In genomic region chr7:22442187-22442886, GRCh38 we compare ENCODE assay signal across 1 cellular context.
A peak's percentile ranks its signal among the peaks of the same experiment; 100 is the strongest.
TF ChIP-seq lines count a peak whose summit lies in the region.

No MANE protein-coding gene starts in this region.

TF ChIP-seq in HepG2, 621 proteins besides CTCF, POLR2A, EP300 and RAD21 (continued from another document and continues in another):
- TF ChIP-seq REST (IDR thresholded peaks at IDR 0.05; ENCODE audit: borderline replicate concordance in 1 of 2, low read depth in 1 of 2, low read length in 2 of 2) (peak in 1 of 2 experiments; percentile 74; a peak in 1 of 4 replicates), ARID3A (IDR thresholded peaks at IDR 0.05; ENCODE audit: low read depth, low read length) (peak; percentile 44; the same call in 1 of the 2 replicates), ZNF33B (CRISPR knock-in tag; IDR thresholded peaks at IDR 0.05) (peak; percentile 18; the same call in 1 of the 2 replicates), NR2F6 (IDR thresholded peaks at IDR 0.05) (peak; percentile 74; the same call in 1 of the 2 replicates), NR2F6 (CRISPR knock-in tag; IDR thresholded peaks at IDR 0.05) (peak; percentile 88), PAWR (CRISPR knock-in tag; IDR thresholded peaks at IDR 0.05; ENCODE audit: borderline replicate concordance) (no peak), ZNF552 (CRISPR knock-in tag; IDR thresholded peaks at IDR 0.05; ENCODE audit: borderline replicate concordance) (no peak), ZBTB25 (CRISPR knock-in tag; IDR thresholded peaks at IDR 0.05) (peak; percentile 82; the same call in 1 of the 2 replicates), MEIS1 (CRISPR knock-in tag; IDR thresholded peaks at IDR 0.05; ENCODE audit: borderline replicate concordance) (0 out of 2 replicates have a peak, but pooled peaks have one; percentile 59), PITX1 (CRISPR knock-in tag; IDR thresholded peaks at IDR 0.05) (peak; percentile 89), ZBTB3 (CRISPR knock-in tag; IDR thresholded peaks at IDR 0.05; ENCODE audit: borderline replicate concordance, low read depth) (no peak; the same call in 1 of the 2 replicates), EEA1 (CRISPR knock-in tag; IDR thresholded peaks at IDR 0.05; ENCODE audit: borderline replicate concordance) (no peak), HDAC1 (CRISPR knock-in tag; IDR thresholded peaks at IDR 0.05) (peak; percentile 97), BHLHE40 (IDR thresholded peaks at IDR 0.05; ENCODE audit: low read length) (peak; percentile 76), SCMH1 (CRISPR knock-in tag; IDR thresholded peaks at IDR 0.05; ENCODE audit: borderline replicate concordance) (no peak), TAF1 (CRISPR knock-in tag; IDR thresholded peaks at IDR 0.05) (peak; percentile 22; the same call in 1 of the 2 replicates), ZNF572 (CRISPR knock-in tag; IDR thresholded peaks at IDR 0.05) (0 out of 2 replicates have a peak, but pooled peaks have one; percentile 44), ZNF468 (CRISPR knock-in tag; IDR thresholded peaks at IDR 0.05) (no peak), ZMAT5 (CRISPR knock-in tag; IDR thresholded peaks at IDR 0.05; ENCODE audit: borderline replicate concordance, low read depth) (no peak), REPIN1 (CRISPR knock-in tag; IDR thresholded peaks at IDR 0.05; ENCODE audit: borderline replicate concordance, low read depth) (peak; percentile 70; the same call in 1 of the 2 replicates), RARG (CRISPR knock-in tag; IDR thresholded peaks at IDR 0.05; ENCODE audit: low read depth) (no peak), NFIC (IDR thresholded peaks at IDR 0.05; ENCODE audit: low read length) (peak; percentile 93), RBM22 (optimal IDR thresholded peaks at IDR 0.05; ENCODE audit: low read length) (no peak), ZNF615 (CRISPR knock-in tag; IDR thresholded peaks at IDR 0.05; ENCODE audit: borderline replicate concordance) (no peak), SP140L (CRISPR knock-in tag; IDR thresholded peaks at IDR 0.05; ENCODE audit: borderline replicate concordance) (no peak), KDM3A (CRISPR knock-in tag; IDR thresholded peaks at IDR 0.05; ENCODE audit: low read depth) (peak; percentile 86), NCOA5 (CRISPR knock-in tag; IDR thresholded peaks at IDR 0.05) (0 out of 2 replicates have a peak, but pooled peaks have one; percentile 21), ZNF280B (CRISPR knock-in tag; IDR thresholded peaks at IDR 0.05; ENCODE audit: borderline replicate concordance) (no peak), ZNF609 (CRISPR knock-in tag; IDR thresholded peaks at IDR 0.05; ENCODE audit: borderline replicate concordance) (peak; percentile 98), GZF1 (CRISPR knock-in tag; IDR thresholded peaks at IDR 0.05) (peak; percentile 64; the same call in 1 of the 2 replicates), RBAK (CRISPR knock-in tag; IDR thresholded peaks at IDR 0.05) (peak; percentile 86), RFX3 (CRISPR knock-in tag; IDR thresholded peaks at IDR 0.05) (no peak; the same call in 1 of the 2 replicates), CENPX (CRISPR knock-in tag; IDR thresholded peaks at IDR 0.05) (no peak), MYC (CRISPR knock-in tag; IDR thresholded peaks at IDR 0.05; ENCODE audit: borderline replicate concordance) (peak; percentile 50; the same call in 1 of the 2 replicates), BRD4 (CRISPR knock-in tag; IDR thresholded peaks at IDR 0.05) (peak; percentile 51; the same call in 1 of the 2 replicates), ZNF746 (CRISPR knock-in tag; IDR thresholded peaks at IDR 0.05) (peak; percentile 80; the same call in 1 of the 2 replicates), CEBPZ (IDR thresholded peaks at IDR 0.05; ENCODE audit: low read length) (no peak), KDM5B (CRISPR knock-in tag; IDR thresholded peaks at IDR 0.05; ENCODE audit: borderline replicate concordance) (no peak; the same call in 1 of the 2 replicates), ARID4A (CRISPR knock-in tag; IDR thresholded peaks at IDR 0.05; ENCODE audit: borderline replicate concordance) (peak; percentile 77; the same call in 1 of the 2 replicates)
